In genomic region chr3:55524565-55525244, GRCh38 we compare ENCODE assay signal across 1 cellular context.
TF ChIP-seq lines count a peak whose summit lies in the region.

No MANE protein-coding gene starts in this region.

TF ChIP-seq in SK-N-SH, 30 proteins besides CTCF, POLR2A, EP300 and RAD21 (continued from another document):
- no peak for TF ChIP-seq GATA2 (CRISPR knock-in tag; IDR thresholded peaks at IDR 0.05)
- TF ChIP-seq GABPA (IDR thresholded peaks at IDR 0.05; ENCODE audit: low read depth), result no peak
- no peak for TF ChIP-seq EZH2phosphoT487 (IDR thresholded peaks at IDR 0.05; ENCODE audit: borderline replicate concordance, low read depth)
